ENCODE assay signal across 8 cellular contexts in the genomic region with DNA sequence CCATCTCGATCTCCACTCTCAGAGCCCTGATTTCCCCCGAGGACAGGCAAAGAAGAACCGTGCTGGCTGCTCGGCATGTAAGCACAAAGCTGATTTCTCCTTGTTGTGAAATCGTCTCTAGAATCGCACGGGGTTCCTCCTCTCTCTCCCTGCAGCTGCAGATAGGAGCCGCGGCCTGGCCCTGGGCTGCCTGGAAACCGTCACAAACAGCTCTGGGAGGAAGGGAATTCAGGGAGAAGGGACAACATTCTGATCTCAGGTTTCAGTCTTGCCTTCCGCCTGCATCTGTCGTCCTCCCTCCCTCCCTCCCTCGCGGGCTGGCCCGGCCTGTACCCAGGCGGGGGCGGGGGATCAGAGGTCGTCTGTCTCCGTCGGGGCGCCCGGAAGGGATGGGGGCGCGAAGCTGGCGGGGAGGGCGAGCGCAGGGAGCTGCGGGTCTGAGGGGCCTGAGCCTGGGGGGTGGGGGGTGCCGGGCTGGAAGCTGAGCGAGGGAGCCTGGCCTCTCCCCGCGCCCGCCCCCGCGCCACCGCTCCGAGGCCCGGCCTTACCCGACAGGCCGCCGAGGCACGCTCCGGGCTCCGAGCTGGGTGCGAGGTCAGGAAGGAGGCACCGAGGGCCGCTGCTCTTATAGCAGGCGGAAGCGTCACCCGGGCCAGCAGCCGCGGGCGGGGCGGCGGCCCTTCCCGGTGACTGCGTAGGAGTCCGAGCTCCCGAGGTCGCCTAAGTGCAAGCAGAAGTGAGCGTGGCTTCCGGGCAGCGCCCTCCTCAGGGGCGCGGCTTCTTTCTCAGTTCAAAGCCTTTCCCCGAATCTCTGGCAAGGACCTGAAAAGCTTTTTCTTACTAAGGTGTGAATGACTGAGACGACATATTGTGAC. TPM values are rescaled to one million over a fixed set of nuclear protein-coding genes. Genes with fewer than 3 reads are reported as not detected.
A peak's percentile ranks its signal among the peaks of the same experiment; 100 is the strongest.
DNase-seq lines count a peak whose midpoint lies in the region; ATAC-seq and TF ChIP-seq lines count a peak whose summit lies in the region.

Gene SERPINB1 (minus strand): TSS at position 600 of the 875 bp plus-strand sequence. CDS start 1,277 bp downstream, outside the sequence.

- peaks cover 19% of the 10 kb centered on the region for H3K4me1 Mint-ChIP-seq in endothelial cell (ENCODE audit: unreplicated experiment)

- H3K36me3 Mint-ChIP-seq in endothelial cell (ENCODE audit: low read depth, unreplicated experiment) = peaks cover 12% of the 10 kb centered on the region

- peak within 1 kb of the TSS; percentile 97 for H3K27ac Mint-ChIP-seq in endothelial cell (ENCODE audit: unreplicated experiment)

- H3K27me3 ChIP-seq in NT2/D1 (ENCODE audit: insufficient read depth, insufficient read length) = no peaks in the 10 kb centered on the region

- peaks cover 13% of the 10 kb centered on the region for H3K36me3 ChIP-seq in NT2/D1 (ENCODE audit: insufficient read depth, insufficient read length, low read length)

- in situ Hi-C loops in ACHN (cut with HindIII; ENCODE audit: low pct_ligation_motif_present, low pct_unique_long_range_greater_than_20kb, low sequenced_read_pairs) = no loop called here

- no peak for TF ChIP-seq CTCF in endothelial cell (IDR thresholded peaks at IDR 0.05; ENCODE audit: unreplicated experiment)

- no peaks in the 10 kb centered on the region for H3K9me3 Mint-ChIP-seq in endothelial cell (ENCODE audit: unreplicated experiment)

- peaks cover 5% of the 10 kb centered on the region for H3K4me1 ChIP-seq in NT2/D1 (ENCODE audit: insufficient read depth, insufficient read length)

- peaks cover 3% of the 10 kb centered on the region for H3K27me3 Mint-ChIP-seq in endothelial cell (ENCODE audit: unreplicated experiment)

- H3K4me3 Mint-ChIP-seq in endothelial cell (ENCODE audit: unreplicated experiment) = peak within 1 kb of the TSS; percentile 81

- peak within 1 kb of the TSS; percentile 49 for H3K4me3 ChIP-seq in NT2/D1 (ENCODE audit: insufficient read length, low read depth)

- ATAC-seq in GM18907 (IDR thresholded peaks at IDR 0.05; ENCODE audit: unreplicated experiment) (peak; percentile 68), HG03521 (IDR thresholded peaks at IDR 0.05; ENCODE audit: unreplicated experiment) (peak; percentile 39)

- no peaks in the 10 kb centered on the region for H3K9me3 ChIP-seq in NT2/D1 (ENCODE audit: insufficient read depth, low read length)

- peak; percentile 77 for DNase-seq in ACHN
- DNase-seq in NT2/D1 (ENCODE audit: low read depth, low spot score) = peak; percentile 78
- DNase-seq in activated CD8-positive, alpha-beta memory T cell treated with anti-CD3 and anti-CD28 coated beads, Interleukin-2, amount 50 U/mL, for 48 hours = peak; percentile 93
- DNase-seq in endothelial cell (ENCODE audit: low spot score) = peak; percentile 74
- DNase-seq in mesenteric fat pad (ENCODE audit: low spot score) = peak; percentile 99
- DNase-seq in stimulated activated CD8-positive, alpha-beta memory T cell treated with anti-CD3 and anti-CD28 coated beads, Interleukin-12 subunit alpha, Interleukin-12 subunit beta, amount 100 ng/mL, for 4 hours (ENCODE audit: low read depth) = peak; percentile 69

- H3K9ac ChIP-seq in NT2/D1 (ENCODE audit: insufficient read length, low read depth) = peak within 1 kb of the TSS; percentile 83

RNA-seq across cellular contexts. Expression of gene SERPINB1, which starts in this region (rescaled TPM):
- total RNA-seq in endothelial cell (ENCODE audit: unreplicated experiment) = 16.6 TPM
- 55.6 TPM for total RNA-seq in mesenteric fat pad

Comparison
In these comparisons a context has a peak if more than half of its experiments do, and no peak if none do; other contexts are left out.
1. Peak in every context shown above with its lines: DNase-seq, ATAC-seq and H3K4me3 ChIP-seq.